In genomic region chr3:14177580-14178246, GRCh38 we compare ENCODE assay signal across 8 cellular contexts. TPM values are rescaled to one million over a fixed set of nuclear protein-coding genes. Genes with fewer than 3 reads are reported as not detected.
A peak's percentile ranks its signal among the peaks of the same experiment; 100 is the strongest.
DNase-seq lines count a peak whose midpoint lies in the region; ATAC-seq and TF ChIP-seq lines count a peak whose summit lies in the region.

No MANE protein-coding gene starts in this region.

- no peaks in the 10 kb centered on the region for H3K27me3 ChIP-seq in CD4-positive, CD25-positive, alpha-beta regulatory T cell (ENCODE audit: control insufficient read depth, insufficient read depth, low read length)
- peaks cover 4% of the 10 kb centered on the region for H3K27me3 ChIP-seq in Loucy (ENCODE audit: insufficient read depth, low read length, poor library complexity, severe bottlenecking)
- H3K27me3 ChIP-seq in lower lobe of right lung (ENCODE audit: low read depth): no peaks in the 10 kb centered on the region
- H3K27me3 ChIP-seq in thymus (ENCODE audit: control insufficient read depth, insufficient read depth): no peaks in the 10 kb centered on the region

- H3K4me2 ChIP-seq in Loucy (ENCODE audit: low read depth, low read length, poor library complexity, severe bottlenecking): peak overlapping the region; percentile 94

- WGBS in thymus: 14% methylated on average over 10 of the region's 10 CpGs

- H3K27ac Mint-ChIP-seq in CD4-positive, CD25-positive, alpha-beta regulatory T cell: peak overlapping the region; percentile 98 to 100 (median 99)

- H3K79me2 ChIP-seq in Loucy (ENCODE audit: insufficient read depth, low read length): peaks cover 65% of the 10 kb centered on the region

- no peaks in the 10 kb centered on the region for H3K9me2 ChIP-seq in Loucy (replicated peaks; ENCODE audit: low read depth, low read length)

- H3K4me1 Mint-ChIP-seq in CD4-positive, CD25-positive, alpha-beta regulatory T cell: peaks cover 36 to 82% (median 64%) of the 10 kb centered on the region in 4 donors

- intact Hi-C loops in lower lobe of right lung (cut with DNase I): no loop called here

- H2AFZ ChIP-seq in Loucy (ENCODE audit: low read length): peak overlapping the region; percentile 63; the same call in 1 of the 2 replicates

- H3K9me3 Mint-ChIP-seq in CD4-positive, CD25-positive, alpha-beta regulatory T cell: no peaks in the 10 kb centered on the region

- no peak for TF ChIP-seq CTCF in Loucy (conservative IDR thresholded peaks at IDR 0.05; ENCODE audit: low read length)
- TF ChIP-seq CTCF in cardiac fibroblast (IDR thresholded peaks at IDR 0.05; ENCODE audit: low read depth, low read length): no peak
- no peak for TF ChIP-seq CTCF in lower lobe of right lung (IDR thresholded peaks at IDR 0.05)

- no peaks in the 10 kb centered on the region for H3K27me3 Mint-ChIP-seq in CD4-positive, CD25-positive, alpha-beta regulatory T cell

- peak overlapping the region; percentile 97 for H3K27ac ChIP-seq in CD4-positive, CD25-positive, alpha-beta regulatory T cell (ENCODE audit: insufficient read depth, low read length, poor library complexity, severe bottlenecking)
- H3K27ac ChIP-seq in lower lobe of right lung (peak overlapping the region; percentile 99), thymus (ENCODE audit: low read depth) (peak overlapping the region; percentile 81)

- peak overlapping the region; percentile 94 for H3K4me3 ChIP-seq in CD4-positive, CD25-positive, alpha-beta regulatory T cell (ENCODE audit: low read depth, low read length)
- H3K4me3 ChIP-seq in Loucy (ENCODE audit: low read length, poor library complexity, severe bottlenecking): peak overlapping the region; percentile 95
- H3K4me3 ChIP-seq in cardiac fibroblast (replicated peaks in 1 of 2; ENCODE audit: low read depth in 2 of 2, low read length in 2 of 2): peak overlapping the region; percentile 89
- H3K4me3 ChIP-seq in lower lobe of right lung: peak overlapping the region; percentile 87
- peak overlapping the region; percentile 62 for H3K4me3 ChIP-seq in thymus (ENCODE audit: low read length)

- peaks cover 27% of the 10 kb centered on the region for H4K20me1 ChIP-seq in Loucy (ENCODE audit: insufficient read depth, low read length, poor library complexity, severe bottlenecking)

- peak overlapping the region; percentile 95 to 99 (median 97) for H3K4me3 Mint-ChIP-seq in CD4-positive, CD25-positive, alpha-beta regulatory T cell

- no peak for ATAC-seq in CD4-positive, CD25-positive, alpha-beta regulatory T cell (ENCODE audit: low read depth in 2 of 2)
- ATAC-seq in GM21619 (IDR thresholded peaks at IDR 0.05; ENCODE audit: unreplicated experiment) (peak; percentile 7), lower lobe of right lung (peak in 1 of 2 donors; percentile 56)

- H3K9me3 ChIP-seq in CD4-positive, CD25-positive, alpha-beta regulatory T cell (ENCODE audit: control insufficient read depth in 2 of 2, low read length in 2 of 2): no peaks in the 10 kb centered on the region
- H3K9me3 ChIP-seq in Loucy (ENCODE audit: insufficient read depth, low read depth, low read length) (no peaks in the 10 kb centered on the region), lower lobe of right lung (no peaks in the 10 kb centered on the region), thymus (ENCODE audit: control insufficient read depth) (no peaks in the 10 kb centered on the region)

- DNase-seq in CD4-positive, CD25-positive, alpha-beta regulatory T cell: no peak
- peak in 1 of 2 donors; percentile 61 for DNase-seq in cardiac fibroblast (ENCODE audit: low read depth in 2 of 2)
- DNase-seq in lower lobe of right lung: no peak
- DNase-seq in NCI-H1417 (lab: John Stamatoyannopoulos, UW): no peak
- no peak for DNase-seq in NCI-H2107 (lab: John Stamatoyannopoulos, UW)

- H3K36me3 Mint-ChIP-seq in CD4-positive, CD25-positive, alpha-beta regulatory T cell: peaks cover 15% of the 10 kb centered on the region

- peaks cover 47% of the 10 kb centered on the region for H3K4me1 ChIP-seq in CD4-positive, CD25-positive, alpha-beta regulatory T cell (ENCODE audit: control insufficient read depth, insufficient read depth, low read length, poor library complexity, severe bottlenecking)
- H3K4me1 ChIP-seq in Loucy (ENCODE audit: insufficient read depth, low read length, poor library complexity, severe bottlenecking) (peaks cover 64% of the 10 kb centered on the region), lower lobe of right lung (peaks cover 42% of the 10 kb centered on the region), thymus (ENCODE audit: control insufficient read depth, insufficient read depth, low read length) (peaks cover 33% of the 10 kb centered on the region)

- peaks cover 16% of the 10 kb centered on the region for H3K36me3 ChIP-seq in CD4-positive, CD25-positive, alpha-beta regulatory T cell (ENCODE audit: control insufficient read depth, insufficient read depth, low read length)
- H3K36me3 ChIP-seq in Loucy (ENCODE audit: insufficient read depth, low read length) (no peaks in the 10 kb centered on the region; the same call in 1 of the 2 replicates), lower lobe of right lung (peaks cover 18% of the 10 kb centered on the region), thymus (ENCODE audit: control insufficient read depth, insufficient read depth) (peaks cover 8% of the 10 kb centered on the region)

- H3F3A ChIP-seq in Loucy (ENCODE audit: low read depth): no peaks in the 10 kb centered on the region

- peak overlapping the region; percentile 99 for H3K9ac ChIP-seq in Loucy (ENCODE audit: low read depth, low read length, poor library complexity, severe bottlenecking)

RNA-seq across cellular contexts. Expression of gene XPC, which starts 0.7 kb away (rescaled TPM):
- 75.5 TPM for total RNA-seq in CD4-positive, CD25-positive, alpha-beta regulatory T cell
- polyA plus RNA-seq in CD4-positive, CD25-positive, alpha-beta regulatory T cell: 10 to 100 TPM; 31.3 to 42.7 (median 36.9) TPM
- 31.8 TPM for total RNA-seq in lower lobe of right lung
- 32.8 TPM for polyA plus RNA-seq in thymus

RNA-seq across cellular contexts. Expression of gene LSM3, which starts 0.9 kb away (rescaled TPM):
- 6.6 TPM for total RNA-seq in CD4-positive, CD25-positive, alpha-beta regulatory T cell
- 10 to 100 TPM; 19.1 to 25.7 (median 22.9) TPM for polyA plus RNA-seq in CD4-positive, CD25-positive, alpha-beta regulatory T cell
- 9.5 TPM for total RNA-seq in lower lobe of right lung
- 18.3 TPM for polyA plus RNA-seq in thymus

RNA-seq across cellular contexts. Expression of gene TMEM43, which starts 52.9 kb away (rescaled TPM):
- total RNA-seq in CD4-positive, CD25-positive, alpha-beta regulatory T cell: 50.2 TPM
- polyA plus RNA-seq in CD4-positive, CD25-positive, alpha-beta regulatory T cell: 10 to 100 TPM; 73.7 to 81.0 (median 76.3) TPM
- 73.7 TPM for total RNA-seq in lower lobe of right lung
- 50.4 TPM for polyA plus RNA-seq in thymus

RNA-seq across cellular contexts. Expression of gene CHCHD4, which starts 53.0 kb away (rescaled TPM):
- 3.6 TPM for total RNA-seq in CD4-positive, CD25-positive, alpha-beta regulatory T cell
- 10 to 100 TPM; 10.3 to 21.1 (median 16.5) TPM for polyA plus RNA-seq in CD4-positive, CD25-positive, alpha-beta regulatory T cell
- 12.6 TPM for total RNA-seq in lower lobe of right lung
- polyA plus RNA-seq in thymus: 10.8 TPM
